9 cellular contexts compared by ENCODE assay signal in the genomic region with DNA sequence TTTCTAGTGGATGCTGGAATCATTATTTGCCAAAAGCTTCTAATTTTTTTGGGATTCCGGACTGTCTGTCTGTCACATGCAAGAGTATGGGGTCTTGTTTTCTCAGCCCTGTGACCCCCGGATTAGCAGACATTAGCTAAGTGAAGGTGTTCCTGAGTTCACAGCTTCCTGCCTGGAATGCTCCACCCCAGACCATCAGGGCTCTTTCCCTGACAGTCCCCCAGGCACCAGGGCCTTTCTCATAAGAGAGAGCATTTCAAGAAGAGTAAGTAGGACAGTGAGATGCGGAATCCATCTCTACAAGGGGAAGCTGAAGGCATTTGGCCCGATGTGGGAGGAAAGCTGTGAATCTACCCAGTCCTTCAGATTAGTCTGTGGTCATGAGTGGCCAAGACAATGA.
"Had no signal": no experiment of that assay in that cellular context is flagged by ENCODE, and none has a peak within 500 bp of the region (broad histone marks: within the 10 kb centered on the region; RNA-seq: fewer than 3 reads in every experiment).

No MANE protein-coding gene starts in this region.

- H3K4me1 Mint-ChIP-seq: GM23338 had no signal

- ATAC-seq: GM23338, HCT116 had no signal

- H3K36me3 ChIP-seq: HAP-1 had no signal

- H3K4me3 ChIP-seq: GM23248, GM23338, HAP-1 had no signal

- H3K9ac ChIP-seq: GM23248 had no signal

- H3K4me1 ChIP-seq: HAP-1 had no signal

- H3K9me3 ChIP-seq: HAP-1 had no signal

- H3K27ac Mint-ChIP-seq: GM23338, H9, HFFc6 had no signal

- H3K9me3 Mint-ChIP-seq: H9 had no signal

- DNase-seq: GM23248, GOT3, H7, H9, HCEC 1CT, HFFc6 had no signal

- H3K4me3 Mint-ChIP-seq: GM23338, H9, HFFc6 had no signal

- H3K27ac ChIP-seq: GM23248 had no signal
